8 cellular contexts compared by ENCODE assay signal in the genomic region with DNA sequence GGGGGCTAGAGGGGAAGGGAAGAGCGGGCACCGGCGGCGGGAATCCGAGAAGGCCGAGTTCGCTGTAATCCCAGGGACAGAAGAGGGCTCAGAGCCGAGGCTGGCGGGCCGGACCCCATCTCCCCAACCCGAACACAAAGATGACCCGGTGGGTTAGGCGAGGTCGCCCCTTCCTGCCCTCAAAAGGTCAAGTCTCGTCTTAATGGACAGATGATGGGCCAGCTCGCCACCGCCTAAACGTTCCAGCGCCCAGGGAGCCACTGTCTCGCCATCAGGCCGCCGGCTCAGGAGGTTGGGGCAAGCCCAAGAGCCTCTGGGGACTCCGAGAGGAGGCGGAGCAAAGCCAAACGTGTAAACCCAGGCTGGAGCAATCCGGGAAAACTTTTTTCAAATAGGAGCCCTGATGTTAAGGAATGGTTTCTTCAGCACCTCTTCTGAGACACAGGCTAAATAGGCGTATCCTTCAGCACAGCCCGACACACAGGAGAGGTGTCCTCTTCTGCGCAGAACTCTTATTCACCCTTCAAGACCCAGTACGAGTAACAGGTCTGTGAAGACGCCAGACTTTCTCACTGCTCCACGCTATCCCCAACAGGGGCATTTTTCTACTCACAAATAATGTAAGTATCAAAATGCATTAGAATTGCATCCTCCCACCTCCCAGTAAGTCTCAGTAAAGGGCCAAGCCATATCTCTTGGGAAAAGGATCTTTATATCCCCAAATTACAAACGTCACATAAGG. TPM values are rescaled to one million over a fixed set of nuclear protein-coding genes. Genes with fewer than 3 reads are reported as not detected.
DNase-seq lines count a peak whose midpoint lies in the region; ATAC-seq and TF ChIP-seq lines count a peak whose summit lies in the region.

No MANE protein-coding gene starts in this region.

- H3K4me3 ChIP-seq in GM08714 (ENCODE audit: low read length) (peak overlapping the region; percentile 44; the same call in 1 of the 2 replicates), SJCRH30 (peak overlapping the region; percentile 53), heart left ventricle (peak overlapping the region; percentile 26 to 61 (median 53)), retinal pigment epithelial cell (ENCODE audit: low read length) (peak overlapping the region; percentile 40)

- H3K27ac ChIP-seq in SJCRH30 = peak overlapping the region; percentile 55
- H3K27ac ChIP-seq in heart left ventricle = no peak overlapping the region

- intact Hi-C loops in heart left ventricle (cut with DNase I) = loop anchor here in 7 of 10 donors (5.0 to 10.0 kb wide), 4 partner anchors 43 to 53 kb away; a partner anchor contains a TSS

- peaks cover 15% of the 10 kb centered on the region for H3K36me3 ChIP-seq in SJCRH30
- peaks cover 0 to 5% (median 0%) of the 10 kb centered on the region in 9 donors for H3K36me3 ChIP-seq in heart left ventricle

- no peaks in the 10 kb centered on the region for H3K27me3 ChIP-seq in SJCRH30
- H3K27me3 ChIP-seq in heart left ventricle = peaks cover 49 to 79% (median 58%) of the 10 kb centered on the region in 9 donors

- 17 to 36% (median 25%) methylated on average over 32 to 33 of the region's 33 CpGs for WGBS in heart left ventricle, 4 donors

- H3K9me3 ChIP-seq in SJCRH30 (replicated peaks) (no peaks in the 10 kb centered on the region; the same call in 1 of the 2 replicates), heart left ventricle (no peaks in the 10 kb centered on the region)

- ATAC-seq in heart left ventricle (peak in 3 of 4 donors; percentile 56 to 60 (median 56)), HG03045 (IDR thresholded peaks at IDR 0.05; ENCODE audit: unreplicated experiment) (no peak), GM21367 (IDR thresholded peaks at IDR 0.05; ENCODE audit: unreplicated experiment) (no peak)

- peaks cover 5% of the 10 kb centered on the region; the same call in 1 of the 2 replicates for H3K4me1 ChIP-seq in SJCRH30
- peaks cover 0 to 36% (median 20%) of the 10 kb centered on the region in 12 donors for H3K4me1 ChIP-seq in heart left ventricle

- TF ChIP-seq CTCF in heart left ventricle (IDR thresholded peaks at IDR 0.05) = no peak
- no peak for TF ChIP-seq CTCF in retinal pigment epithelial cell (conservative IDR thresholded peaks at IDR 0.05; ENCODE audit: low read depth, low read length)
- no peak for TF ChIP-seq CTCF in GM20000 (IDR thresholded peaks at IDR 0.05; ENCODE audit: extremely low read depth, missing control alignments)

- TF ChIP-seq POLR2A in heart left ventricle (IDR thresholded peaks at IDR 0.05) = no peak

- peak in 1 of 2 experiments; percentile 50 for DNase-seq in SJCRH30
- DNase-seq in heart left ventricle = no peak
- DNase-seq in retinal pigment epithelial cell (ENCODE audit: low read depth) = no peak
- no peak for DNase-seq in MV-4-11 (lab: John Stamatoyannopoulos, UW)
- no peak for DNase-seq in GM20000 (ENCODE audit: low spot score)

RNA-seq across cellular contexts. Expression of a gene that starts 6.3 kb away (rescaled TPM):
- 77.8 and 97.0 TPM in 2 replicates for total RNA-seq in SJCRH30 (2014; rRNA removed; shearing (Covaris generic))
- under 1 TPM in 1 of 9 donors, not detected in 8; 0.04 TPM for total RNA-seq in heart left ventricle
- polyA plus RNA-seq in heart left ventricle = not detected

RNA-seq across cellular contexts. Expression of a gene that starts 49.3 kb away (rescaled TPM):
- total RNA-seq in SJCRH30 (2014; rRNA removed; shearing (Covaris generic)) = 66.8 and 73.3 TPM in 2 replicates
- 10 to 100 TPM in 4 of 9 donors, 1 to 10 TPM in 5; 7.7 to 12.3 (median 10.0) TPM for total RNA-seq in heart left ventricle
- 1 to 10 TPM; 2.4 to 7.7 TPM for polyA plus RNA-seq in heart left ventricle

Comparison
In these comparisons a context has a peak if more than half of its experiments do, and no peak if none do; other contexts are left out.
1. ATAC-seq: peak in heart left ventricle (3 of 4); none in HG03045 (single experiment) and GM21367 (single experiment).
2. RNA of a gene that starts 6.3 kb away (total RNA-seq): 77.8 to 97.0 TPM in SJCRH30; 0.04 TPM in heart left ventricle; every median in the first group is over 10 times any median in the second.
3. Peak in every context shown above with its lines, with median percentiles within 50 percentile points of each other: H3K4me3 ChIP-seq.